9 cellular contexts compared by ENCODE assay signal in genomic region chr2:174336403-174337336, GRCh38. TPM values are rescaled to one million over a fixed set of nuclear protein-coding genes. Genes with fewer than 3 reads are reported as not detected.
A peak's percentile ranks its signal among the peaks of the same experiment; 100 is the strongest.
DNase-seq lines count a peak whose midpoint lies in the region; ATAC-seq, FAIRE-seq and TF ChIP-seq lines count a peak whose summit lies in the region.
"Had no signal": no experiment of that assay in that cellular context is flagged by ENCODE, and none has a peak within 500 bp of the region (broad histone marks: within the 10 kb centered on the region; RNA-seq: fewer than 3 reads in every experiment).

No MANE protein-coding gene starts in this region.

- peak; percentile 46 for ATAC-seq in GM21390 (IDR thresholded peaks at IDR 0.05; ENCODE audit: unreplicated experiment)
- ATAC-seq in heart right ventricle: peak in 1 of 8 donors; percentile 38

- peaks cover 2% of the 10 kb centered on the region; the same call in 1 of the 2 replicates for H3K27me3 ChIP-seq in Caco-2 (replicated peaks; ENCODE audit: control insufficient read depth, insufficient read depth, low read length)
- H3K27me3 ChIP-seq in heart right ventricle: peaks cover 60 to 100% (median 99%) of the 10 kb centered on the region in 7 donors
- peaks cover 4 to 64% of the 10 kb centered on the region in 2 donors for H3K27me3 ChIP-seq in small intestine (ENCODE audit: control insufficient read depth in 2 of 2, insufficient read depth in 2 of 2, low read length in 2 of 2)
- H3K27me3 ChIP-seq in prostate gland (replicated peaks; ENCODE audit: insufficient read depth): peaks cover 78% of the 10 kb centered on the region

- H3K36me3 ChIP-seq in Caco-2 (ENCODE audit: control insufficient read depth, insufficient read depth, low read length): no peaks in the 10 kb centered on the region
- H3K36me3 ChIP-seq in heart right ventricle: peaks cover 0 to 17% (median 0%) of the 10 kb centered on the region in 9 donors
- H3K36me3 ChIP-seq in small intestine (ENCODE audit: control insufficient read depth in 2 of 2, insufficient read depth in 2 of 2, low read length in 2 of 2): no peaks in the 10 kb centered on the region
- H3K36me3 ChIP-seq in prostate gland: no peaks in the 10 kb centered on the region

- H3K36me3 Mint-ChIP-seq in Caco-2 (ENCODE audit: insufficient read depth, unreplicated experiment): peaks cover 12% of the 10 kb centered on the region

- H3K4me1 ChIP-seq in Caco-2 (no peaks in the 10 kb centered on the region), heart right ventricle (peaks cover 18 to 80% (median 65%) of the 10 kb centered on the region in 9 donors), small intestine (ENCODE audit: control insufficient read depth in 2 of 2, insufficient read depth in 1 of 2, low read depth in 1 of 2, low read length in 1 of 2) (peaks cover 3 to 5% of the 10 kb centered on the region in 2 donors), prostate gland (replicated peaks) (no peaks in the 10 kb centered on the region)

- peak overlapping the region; percentile 87 for H3K27ac Mint-ChIP-seq in Caco-2 (ENCODE audit: unreplicated experiment)

- peaks cover 10% of the 10 kb centered on the region for H3K4me1 Mint-ChIP-seq in Caco-2 (ENCODE audit: low read depth, unreplicated experiment)

- H3K27me3 Mint-ChIP-seq in Caco-2 (ENCODE audit: insufficient read depth, unreplicated experiment): peaks cover 3% of the 10 kb centered on the region

- TF ChIP-seq POLR2A in prostate gland (IDR thresholded peaks at IDR 0.05): no peak

- H3K4me3 Mint-ChIP-seq in Caco-2 (ENCODE audit: unreplicated experiment): peak overlapping the region; percentile 99

- intact Hi-C loops in Caco-2 (cut with micrococcal nuclease; ENCODE audit: unreplicated experiment) (loop anchor here (1.0 to 5.0 kb wide), 4 partner anchors 88 to 584 kb away; partner anchors contain the start of genes OLA1 and SP3), heart right ventricle (cut with DNase I) (loop anchor here in 2 of 10 donors (10.0 kb wide), 2 partner anchors 92 to 762 kb away; partner anchors contain the start of gene OLA1 (in 1 of the 2)), prostate gland (cut with DNase I) (no loop called here)

- BruUV-seq in Caco-2 (replicated peaks; lab: Mats Ljungman, UMichigan): no TSS peak

- POLR2A ChIA-PET in Caco-2 (lab: Charles Lee): interaction anchor here (0.6 to 1.4 kb wide), 5 partner anchors 88 to 981 kb away, joined by 3 to 18 read pairs (median 4); partner anchors contain the start of gene OLA1

- no peaks in the 10 kb centered on the region for H3K9me3 Mint-ChIP-seq in Caco-2 (ENCODE audit: unreplicated experiment)

- peak overlapping the region in 1 of 10 donors; percentile 8 for H3K27ac ChIP-seq in heart right ventricle
- H3K27ac ChIP-seq in small intestine (ENCODE audit: low read depth in 1 of 2, low read length in 1 of 2): no peak overlapping the region
- H3K27ac ChIP-seq in prostate gland: no peak overlapping the region
- H3K27ac ChIP-seq: PC-9 had no signal

- FAIRE-seq in small intestine (lab: Jason Lieb, UNC): no peak

- WGBS in heart right ventricle, 2 donors: 1 to 2% methylated on average over 110 to 113 of the region's 113 CpGs
- 0 to 3% (median 2%) methylated on average over 98 to 113 of the region's 113 CpGs for WGBS in small intestine, 3 donors
- WGBS in prostate gland: 2% methylated on average over 68 of the region's 113 CpGs

- DNase-seq in Caco-2: peak; percentile 79 to 88
- DNase-seq in NCI-H2081 (lab: John Stamatoyannopoulos, UW): peak; percentile 83 to 93
- peak; percentile 78 for DNase-seq in activated CD8-positive, alpha-beta memory T cell treated with anti-CD3 and anti-CD28 coated beads for 24 hours
- DNase-seq in heart right ventricle: peak in 1 of 2 donors; percentile 26
- DNase-seq in small intestine: peak; percentile 53
- no peak for DNase-seq in cortex of kidney (lab: John Stamatoyannopoulos, UW)
- no peak for DNase-seq in prostate gland (ENCODE audit: low spot score)

- H3K4me3 ChIP-seq in Caco-2 (ENCODE audit: low read depth, low read length) (peak overlapping the region; percentile 98), heart right ventricle (peak overlapping the region; percentile 7 to 50 (median 30)), small intestine (ENCODE audit: low read depth in 1 of 2, low read length in 2 of 2) (peak overlapping the region in 1 of 2 donors; percentile 33), prostate gland (no peak overlapping the region)
- H3K4me3 ChIP-seq: PC-9 had no signal

- peak; percentile 47 to 56 for TF ChIP-seq CTCF in Caco-2 (IDR thresholded peaks at IDR 0.05; ENCODE audit: insufficient read depth in 1 of 2, low read depth in 1 of 2, low read length in 1 of 2, severe bottlenecking in 1 of 2, unreplicated experiment in 1 of 2)
- peak in 3 of 9 donors; percentile 8 to 22 (median 17) for TF ChIP-seq CTCF in heart right ventricle (IDR thresholded peaks at IDR 0.05)
- peak in 1 of 4 experiments; percentile 38 for TF ChIP-seq CTCF in prostate gland (IDR thresholded peaks at IDR 0.05)

- H3K9me3 ChIP-seq in Caco-2 (no peaks in the 10 kb centered on the region), heart right ventricle (no peaks in the 10 kb centered on the region), small intestine (ENCODE audit: control insufficient read depth, low read depth) (no peaks in the 10 kb centered on the region), prostate gland (no peaks in the 10 kb centered on the region)

- CTCF ChIA-PET in Caco-2 (lab: Charles Lee): interaction anchor here (0.6 to 1.6 kb wide), 11 partner anchors 10 to 656 kb away, joined by 3 to 15 read pairs (median 4); partner anchors contain the start of gene OLA1

RNA-seq across cellular contexts. Expression of gene SP9, which starts 1.9 kb away (rescaled TPM):
- total RNA-seq in Caco-2 (2022) (2.9 TPM in 2 replicates), heart right ventricle (under 1 TPM in 1 of 10 donors, not detected in 9; 0.09 TPM), prostate gland (under 1 TPM in 1 of 2 donors, not detected in 1; 0.40 TPM)
- polyA plus RNA-seq in heart right ventricle (not detected), small intestine (not detected)
- total RNA-seq: PC-9 had no signal

RNA-seq across cellular contexts. Expression of gene SCRN3, which starts 58.9 kb away (rescaled TPM):
- total RNA-seq in Caco-2 (2022) (23.6 and 26.4 TPM in 2 replicates), heart right ventricle (10 to 100 TPM; 35.6 to 57.0 (median 45.2) TPM), prostate gland (10 to 100 TPM; 22.4 to 39.8 TPM)
- polyA plus RNA-seq in heart right ventricle (10 to 100 TPM; 10.3 to 14.6 TPM), small intestine (10 to 100 TPM; 11.1 to 33.3 (median 15.2) TPM)

Comparison
In these comparisons a context has a peak if more than half of its experiments do, and no peak if none do; other contexts are left out.
1. DNase-seq: peak in Caco-2 (2 of 2), NCI-H2081 (2 of 2), activated CD8-positive, alpha-beta memory T cell treated with anti-CD3 and anti-CD28 coated beads for 24 hours (single experiment) and small intestine (single experiment); none in cortex of kidney (single experiment) and prostate gland (single experiment).
2. H3K4me3 ChIP-seq: peak in Caco-2 (single experiment) and heart right ventricle (10 of 10); none in prostate gland (0 of 2).